Comparison of ENCODE assay signal across 20 cellular contexts in genomic region chr21:32888971-32889370, GRCh38.
DNase-seq lines count a peak whose midpoint lies in the region; ATAC-seq and TF ChIP-seq lines count a peak whose summit lies in the region.
"Had no signal": no experiment of that assay in that cellular context is flagged by ENCODE, and none has a peak within 500 bp of the region (broad histone marks: within the 10 kb centered on the region; RNA-seq: fewer than 3 reads in every experiment).

No MANE protein-coding gene starts in this region.

- H4K20me1 ChIP-seq in H9 (ENCODE audit: control insufficient read depth, insufficient read depth, insufficient read length) = no peaks in the 10 kb centered on the region

- no peak overlapping the region for H3K56ac ChIP-seq in H9 (ENCODE audit: insufficient read length, low read depth, low read length)

- H3K4me1 ChIP-seq in H9 (ENCODE audit: insufficient read depth, low read length) = no peaks in the 10 kb centered on the region

- H2BK15ac ChIP-seq in H9 (ENCODE audit: low read depth, low read length) = no peak overlapping the region

- no peaks in the 10 kb centered on the region for H3K79me1 ChIP-seq in H9 (ENCODE audit: insufficient read depth, low read depth, low read length, poor library complexity, severe bottlenecking)

- no peaks in the 10 kb centered on the region for H3K79me2 ChIP-seq in H9 (ENCODE audit: insufficient read depth, low read length)

- WGBS in H9 (ENCODE audit: extremely low coverage, insufficient read length, low lambda C conversion rate) = no CpG with 5 or more reads among the region's 3 CpGs

- H2BK20ac ChIP-seq in H9 (ENCODE audit: low read depth, low read length, poor library complexity, severe bottlenecking) = no peak overlapping the region

- no peaks in the 10 kb centered on the region for H3K27me3 ChIP-seq in H9 (ENCODE audit: insufficient read depth, low read length)

- H3K23ac ChIP-seq in H9 (ENCODE audit: insufficient read length, low read depth, low read length) = no peak overlapping the region

- H3K9me3 ChIP-seq in H9 (ENCODE audit: control insufficient read depth, low read depth, low read length) = no peaks in the 10 kb centered on the region

- no peaks in the 10 kb centered on the region for H3K36me3 Mint-ChIP-seq in H9 (ENCODE audit: insufficient read depth in 1 of 3, low read depth in 3 of 3)
- H3K36me3 Mint-ChIP-seq: CD8-positive, alpha-beta T cell had no signal

- no peak overlapping the region for H3K4ac ChIP-seq in H9 (ENCODE audit: low read depth, low read length)

- no peak overlapping the region for H3T11ph ChIP-seq in H9 (ENCODE audit: low read length)

- no peak for TF ChIP-seq CTCF in H9 (conservative IDR thresholded peaks at IDR 0.05)

- DNase-seq in GM04503 (ENCODE audit: low read depth) (peak; percentile 20), LHCN-M2 (ENCODE audit: low read depth) (peak; percentile 27), hepatic stellate cell (ENCODE audit: low spot score) (peak; percentile 7), NCI-H2196 (lab: John Stamatoyannopoulos, UW; ENCODE audit: unreplicated experiment) (no peak), H9 (no peak)
- no peak for DNase-seq in activated CD4-positive, alpha-beta T cell treated with anti-CD3 and anti-CD28 coated beads, Interleukin-2, amount 50 U/mL, for 48 hours
- DNase-seq: AML-193; C1 segment of cervical spinal cord; CD8-positive, alpha-beta T cell; DND-41; GOT3; NCI-H1092 treated with DMSO at 0.1 percent for 48 hours; NCI-H1436 treated with DMSO at 0.1 percent for 48 hours; NCI-H2029; NCI-H526 had no signal

- no peak overlapping the region for H3K9ac ChIP-seq in H9 (ENCODE audit: extremely low read depth, insufficient read length, low read length)

- H3K9me3 Mint-ChIP-seq in H9 = no peaks in the 10 kb centered on the region
- H3K9me3 Mint-ChIP-seq: CD8-positive, alpha-beta T cell had no signal

- H3K14ac ChIP-seq in H9 (ENCODE audit: insufficient read depth, low read length) = no peak overlapping the region

- H2BK5ac ChIP-seq in H9 (ENCODE audit: insufficient read length, low read length) = no peak overlapping the region

- peaks cover 6% of the 10 kb centered on the region; the same call in 1 of the 2 replicates for H3K27me3 Mint-ChIP-seq in H9 (ENCODE audit: low read depth)

- no peak overlapping the region for H4K91ac ChIP-seq in H9 (ENCODE audit: insufficient read length, low read depth, low read length)

- H3K4me1 Mint-ChIP-seq in H9 = peaks cover 2 to 8% of the 10 kb centered on the region in 2 experiments; a peak in 2 of 4 replicates

- no peak for ATAC-seq in GM19397 (IDR thresholded peaks at IDR 0.05; ENCODE audit: unreplicated experiment)
- ATAC-seq: CD8-positive, alpha-beta T cell; HepG2; K562; Right ventricle myocardium inferior had no signal

- H3K23me2 ChIP-seq in H9 (ENCODE audit: insufficient read length, low read depth, low read length, poor library complexity, severe bottlenecking) = no peaks in the 10 kb centered on the region

- H3K4me3 Mint-ChIP-seq in H9 = no peak overlapping the region
- H3K4me3 Mint-ChIP-seq: CD8-positive, alpha-beta T cell; T-helper 1 cell treated with Interleukin-12 subunit alpha and Interleukin-12 subunit beta and Interleukin-4 antibody, amounts not matched to agents 30 μg/mL and 1 μg/mL, for 36 hours had no signal

- no peak overlapping the region for H3K27ac ChIP-seq in H9 (ENCODE audit: insufficient read length, low read depth, low read length)

- H3K18ac ChIP-seq in H9 (ENCODE audit: insufficient read length, low read depth, low read length) = no peak overlapping the region

- no peak overlapping the region for H2AK5ac ChIP-seq in H9 (ENCODE audit: insufficient read length, low read length)

- H4K5ac ChIP-seq in H9 (ENCODE audit: insufficient read length, low read depth, low read length) = no peak overlapping the region

- no peak overlapping the region for H4K8ac ChIP-seq in H9 (replicated peaks; ENCODE audit: insufficient read length, low read depth, low read length)

- H2AFZ ChIP-seq in H9 (ENCODE audit: low read length) = no peak overlapping the region

- H2BK12ac ChIP-seq in H9 (ENCODE audit: insufficient read length, low read depth, low read length) = no peak overlapping the region

- no peak overlapping the region for H3K27ac Mint-ChIP-seq in H9
- H3K27ac Mint-ChIP-seq: CD8-positive, alpha-beta T cell; T-helper 1 cell treated with Interleukin-12 subunit alpha and Interleukin-12 subunit beta and Interleukin-4 antibody, amounts not matched to agents 30 μg/mL and 1 μg/mL, for 36 hours had no signal

- H3K4me2 ChIP-seq in H9 (ENCODE audit: insufficient read depth, insufficient read length, low read length) = no peak overlapping the region

- no peak overlapping the region for H2BK120ac ChIP-seq in H9 (ENCODE audit: low read depth, low read length, poor library complexity, severe bottlenecking)

Comparison
In these comparisons a context has a peak if more than half of its experiments do, and no peak if none do; other contexts are left out.
1. DNase-seq: peak in GM04503 (single experiment), LHCN-M2 (single experiment) and hepatic stellate cell (single experiment); none in NCI-H2196 (single experiment), H9 (single experiment) and activated CD4-positive, alpha-beta T cell treated with anti-CD3 and anti-CD28 coated beads, Interleukin-2, amount 50 U/mL, for 48 hours (0 of 2).